Comparison of ENCODE assay signal across 8 cellular contexts in genomic region chr1:43974443-43975248, GRCh38. TPM values are rescaled to one million over a fixed set of nuclear protein-coding genes. Genes with fewer than 3 reads are reported as not detected.
DNase-seq lines count a peak whose midpoint lies in the region; ATAC-seq, FAIRE-seq and TF ChIP-seq lines count a peak whose summit lies in the region.

TSS of gene ATP6V0B (plus strand) at chr1:43974960. CDS start at chr1:43975041, 81 bp downstream.

- peaks cover 43% of the 10 kb centered on the region for H3K4me1 Mint-ChIP-seq in WTC11

- H3K4me2 ChIP-seq in smooth muscle cell: peak within 1 kb of the TSS; percentile 99

- peak within 1 kb of the TSS; percentile 89 for H3K4me3 Mint-ChIP-seq in WTC11

- peak within 1 kb of the TSS; percentile 93 for H3K9ac ChIP-seq in smooth muscle cell (ENCODE audit: low read depth)

- H3K9me3 Mint-ChIP-seq in WTC11: no peaks in the 10 kb centered on the region

- no peaks in the 10 kb centered on the region for H3K9me3 ChIP-seq in smooth muscle cell (replicated peaks; ENCODE audit: low read depth)

- H3K4me3 ChIP-seq in bronchial epithelial cell (ENCODE audit: low read depth, low read length) (peak within 1 kb of the TSS; percentile 92), smooth muscle cell (peak within 1 kb of the TSS; percentile 81)

- peaks cover 25% of the 10 kb centered on the region for H3K36me3 ChIP-seq in bronchial epithelial cell (ENCODE audit: control insufficient read depth, insufficient read depth, low read length)
- H3K36me3 ChIP-seq in smooth muscle cell (ENCODE audit: low read depth): no peaks in the 10 kb centered on the region

- POLR2A ChIA-PET in WTC11 (lab: Charles Lee): interaction anchor here (0.6 to 2.3 kb wide), 7 partner anchors 18 to 730 kb away, joined by 3 to 13 read pairs (median 4); partner anchors contain the start of genes CCDC24 and SLC6A9

- H3K79me2 ChIP-seq in smooth muscle cell (ENCODE audit: low read depth): peaks cover 33% of the 10 kb centered on the region

- CTCF ChIA-PET in WTC11 (lab: Charles Lee): interaction anchor here (0.6 to 2.9 kb wide), 13 partner anchors 14 to 420 kb away, joined by 3 to 23 read pairs (median 3); partner anchors contain the start of genes ARTN and IPO13

- peaks cover 19% of the 10 kb centered on the region for H3F3A ChIP-seq in smooth muscle cell (ENCODE audit: low read depth)

- H3K27ac Mint-ChIP-seq in WTC11: peak within 1 kb of the TSS; percentile 93

- FAIRE-seq in bronchial epithelial cell (lab: Jason Lieb, UNC): no peak

- H3K27me3 ChIP-seq in bronchial epithelial cell (ENCODE audit: control insufficient read depth, insufficient read depth, low read length) (no peaks in the 10 kb centered on the region), smooth muscle cell (ENCODE audit: low read depth) (no peaks in the 10 kb centered on the region)

- WGBS in smooth muscle cell (ENCODE audit: low lambda C conversion rate): 1% methylated on average over 58 of the region's 93 CpGs

- peaks cover 36% of the 10 kb centered on the region for H3K36me3 Mint-ChIP-seq in WTC11

- DNase-seq in AG08396 (ENCODE audit: low spot score) (peak; percentile 98), NCI-H226 (peak; percentile 95), WTC11 (ENCODE audit: low spot score) (peak; percentile 96), bronchial epithelial cell (ENCODE audit: low read depth) (peak; percentile 81), iPS-NIHi7 (ENCODE audit: extremely low spot score) (peak; percentile 96), smooth muscle cell (lab: John Stamatoyannopoulos, UW; ENCODE audit: unreplicated experiment) (peak; percentile 87)

- H3K27ac ChIP-seq in smooth muscle cell (ENCODE audit: low read depth): peak within 1 kb of the TSS; percentile 83

- peaks cover 24% of the 10 kb centered on the region for H3K4me1 ChIP-seq in smooth muscle cell (ENCODE audit: low read depth)

- ATAC-seq in HG03175 (IDR thresholded peaks at IDR 0.05; ENCODE audit: unreplicated experiment): peak; percentile 68
- ATAC-seq in WTC11: peak; percentile 70

- peak within 1 kb of the TSS; percentile 78 for H2AFZ ChIP-seq in smooth muscle cell (ENCODE audit: low read depth)

- peaks cover 32% of the 10 kb centered on the region for H4K20me1 ChIP-seq in smooth muscle cell (ENCODE audit: low read depth)

- peak; percentile 83 for TF ChIP-seq POLR2A in GM18951 (IDR thresholded peaks at IDR 0.05; ENCODE audit: extremely low read depth, insufficient read depth, insufficient read length)

- H3K27me3 Mint-ChIP-seq in WTC11 (ENCODE audit: low read depth): no peaks in the 10 kb centered on the region

- TF ChIP-seq CTCF in WTC11 (IDR thresholded peaks at IDR 0.05): no peak
- peak; percentile 36 for TF ChIP-seq CTCF in bronchial epithelial cell (IDR thresholded peaks at IDR 0.05; ENCODE audit: insufficient read depth, low read length, severe bottlenecking)
- TF ChIP-seq CTCF in smooth muscle cell (IDR thresholded peaks at IDR 0.05; ENCODE audit: borderline replicate concordance, insufficient read depth, poor library complexity, severe bottlenecking): no peak

- in situ Hi-C loops in GM18951 (cut with MboI; ENCODE audit: low sequenced_read_pairs, unreplicated experiment): no loop called here

TF ChIP-seq in WTC11, 78 proteins besides CTCF, POLR2A, EP300 and RAD21 (continues in another document):
- TF ChIP-seq PRRX2 (CRISPR knock-in tag; IDR thresholded peaks at IDR 0.05) (peak; percentile 90; the same call in 1 of the 2 replicates), JAZF1 (CRISPR knock-in tag; IDR thresholded peaks at IDR 0.05) (no peak), SMAD4 (CRISPR knock-in tag; IDR thresholded peaks at IDR 0.05) (no peak), MXD4 (CRISPR knock-in tag; IDR thresholded peaks at IDR 0.05; ENCODE audit: borderline replicate concordance) (no peak), ZNF232 (CRISPR knock-in tag; IDR thresholded peaks at IDR 0.05) (peak; percentile 60; the same call in 1 of the 2 replicates), ZSCAN18 (CRISPR knock-in tag; IDR thresholded peaks at IDR 0.05) (no peak), RELA (CRISPR knock-in tag; IDR thresholded peaks at IDR 0.05; ENCODE audit: borderline replicate concordance) (no peak), ARID4B (CRISPR knock-in tag; IDR thresholded peaks at IDR 0.05; ENCODE audit: borderline replicate concordance) (peak; percentile 63; the same call in 1 of the 2 replicates), IRF2 (CRISPR knock-in tag; IDR thresholded peaks at IDR 0.05; ENCODE audit: borderline replicate concordance, low read depth) (no peak), EMX1 (CRISPR knock-in tag; IDR thresholded peaks at IDR 0.05) (no peak), ZNF425 (CRISPR knock-in tag; conservative IDR thresholded peaks at IDR 0.05) (no peak), GTF2I (CRISPR knock-in tag; conservative IDR thresholded peaks at IDR 0.05) (no peak), NR3C1 (CRISPR knock-in tag; conservative IDR thresholded peaks at IDR 0.05; ENCODE audit: low read depth) (no peak), MAX (CRISPR knock-in tag; IDR thresholded peaks at IDR 0.05) (peak; percentile 95), ZBTB21 (CRISPR knock-in tag; IDR thresholded peaks at IDR 0.05; ENCODE audit: borderline replicate concordance) (no peak), SMAD3 (CRISPR knock-in tag; IDR thresholded peaks at IDR 0.05; ENCODE audit: borderline replicate concordance) (no peak), ELF4 (CRISPR knock-in tag; IDR thresholded peaks at IDR 0.05; ENCODE audit: low read depth) (no peak), ZNF263 (CRISPR knock-in tag; IDR thresholded peaks at IDR 0.05; ENCODE audit: low read depth) (no peak)

RNA-seq across cellular contexts. Expression of gene ATP6V0B, which starts in this region (rescaled TPM):
- total RNA-seq in WTC11 (2021): 108 to 115 TPM (median 110 TPM) in 3 replicates
- 220 and 241 TPM in 2 replicates for total RNA-seq in bronchial epithelial cell
- total RNA-seq in smooth muscle cell: 95.3 and 106 TPM in 2 replicates
- 203 and 222 TPM in 2 replicates for polyA plus RNA-seq in smooth muscle cell

Comparison
In these comparisons a context has a peak if more than half of its experiments do, and no peak if none do; other contexts are left out.
1. Peak in every context shown above with its lines: DNase-seq, ATAC-seq, H3K4me3 ChIP-seq and H3K27ac ChIP-seq.